8 cellular contexts compared by ENCODE assay signal in the genomic region with DNA sequence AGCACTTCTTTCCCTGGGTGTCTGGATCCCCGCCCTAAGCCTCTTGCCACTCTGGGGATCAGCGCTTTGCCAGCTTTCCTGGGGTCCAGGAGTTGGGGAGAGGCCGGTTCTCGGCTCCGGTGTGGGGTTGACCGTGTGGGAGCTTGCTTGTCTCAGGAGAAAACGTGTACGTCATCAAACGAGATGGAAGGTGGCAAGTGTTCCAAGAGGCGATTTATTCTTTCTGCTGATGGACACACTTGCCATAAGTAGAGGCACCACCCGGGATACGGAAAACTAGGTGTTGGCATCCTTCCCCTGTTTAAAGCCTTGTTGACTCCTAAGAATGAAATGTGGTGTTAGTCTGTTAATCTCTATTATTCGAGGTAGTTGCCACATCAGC. TPM values are rescaled to one million over a fixed set of nuclear protein-coding genes. Genes with fewer than 3 reads are reported as not detected.
DNase-seq lines count a peak whose midpoint lies in the region; ATAC-seq, FAIRE-seq and TF ChIP-seq lines count a peak whose summit lies in the region.

No MANE protein-coding gene starts in this region.

- WGBS in testis, 2 donors, result 0% methylated on average over 13 of the region's 13 CpGs

- H3K27me3 Mint-ChIP-seq in activated naive CD8-positive, alpha-beta T cell treated with anti-CD3 and anti-CD28 coated beads for 36 hours, result peaks cover 4% of the 10 kb centered on the region

- TF ChIP-seq POLR2A in testis (IDR thresholded peaks at IDR 0.05), result no peak

- H3K4me1 ChIP-seq in kidney (ENCODE audit: control insufficient read depth in 1 of 2, insufficient read depth in 1 of 2, low read depth in 1 of 2, low read length in 2 of 2), result peaks cover 5 to 7% of the 10 kb centered on the region in 2 donors
- H3K4me1 ChIP-seq in testis, result peaks cover 12% of the 10 kb centered on the region

- peak overlapping the region; percentile 77 to 96 for H3K9ac ChIP-seq in kidney (ENCODE audit: low read length in 2 of 2)

- H3K9me3 ChIP-seq in kidney (ENCODE audit: control insufficient read depth in 1 of 2, low read length in 2 of 2) (no peaks in the 10 kb centered on the region), testis (no peaks in the 10 kb centered on the region)

- peak overlapping the region; percentile 100 for H3K27ac Mint-ChIP-seq in activated naive CD8-positive, alpha-beta T cell treated with anti-CD3 and anti-CD28 coated beads for 36 hours

- H3K36me3 Mint-ChIP-seq in activated naive CD8-positive, alpha-beta T cell treated with anti-CD3 and anti-CD28 coated beads for 36 hours, result peaks cover 58% of the 10 kb centered on the region

- TF ChIP-seq CTCF in kidney (IDR thresholded peaks at IDR 0.05; ENCODE audit: borderline replicate concordance, extremely low read depth, insufficient read depth), result no peak
- no peak for TF ChIP-seq CTCF in testis (IDR thresholded peaks at IDR 0.05)

- ATAC-seq in HG02981 (IDR thresholded peaks at IDR 0.05; ENCODE audit: unreplicated experiment), result peak; percentile 9
- no peak for ATAC-seq in HG03378 (IDR thresholded peaks at IDR 0.05; ENCODE audit: unreplicated experiment)

- H3K4me1 Mint-ChIP-seq in activated naive CD8-positive, alpha-beta T cell treated with anti-CD3 and anti-CD28 coated beads for 36 hours, result peaks cover 38% of the 10 kb centered on the region

- peak overlapping the region; percentile 100 for H3K4me3 Mint-ChIP-seq in activated naive CD8-positive, alpha-beta T cell treated with anti-CD3 and anti-CD28 coated beads for 36 hours

- intact Hi-C loops in kidney (cut with DNase I), result no loop called here
- intact Hi-C loops in testis (cut with DNase I; ENCODE audit: low total_unique reads), result no loop called here

- FAIRE-seq in kidney (lab: Jason Lieb, UNC), result no peak

- no peaks in the 10 kb centered on the region for H3K27me3 ChIP-seq in testis

- H3K36me3 ChIP-seq in kidney (ENCODE audit: control insufficient read depth in 1 of 2, insufficient read depth in 2 of 2, low read length in 2 of 2), result peaks cover 16 to 21% of the 10 kb centered on the region in 2 donors
- H3K36me3 ChIP-seq in testis (ENCODE audit: low read depth, missing control alignments), result no peaks in the 10 kb centered on the region

- H3K27ac ChIP-seq in kidney (ENCODE audit: low read depth in 2 of 2, low read length in 2 of 2) (peak overlapping the region in 1 of 2 donors; percentile 93), testis (peak overlapping the region; percentile 94 to 95)

- peak overlapping the region; percentile 97 for H3K4me3 ChIP-seq in GM08714 (ENCODE audit: low read length)
- H3K4me3 ChIP-seq in kidney (ENCODE audit: low read length in 2 of 2), result peak overlapping the region; percentile 97 to 98
- H3K4me3 ChIP-seq in testis, result peak overlapping the region; percentile 86 to 88

- H3K9me3 Mint-ChIP-seq in activated naive CD8-positive, alpha-beta T cell treated with anti-CD3 and anti-CD28 coated beads for 36 hours, result no peaks in the 10 kb centered on the region

- no peak for DNase-seq in activated naive CD8-positive, alpha-beta T cell treated with anti-CD3 and anti-CD28 coated beads for 36 hours
- DNase-seq in kidney, result no peak
- no peak for DNase-seq in testis
- no peak for DNase-seq in stimulated activated CD4-positive, alpha-beta T cell treated with anti-CD3 and anti-CD28 coated beads, Interleukin-15, amount 100 ng/mL, for 24 hours
- no peak for DNase-seq in midbrain (lab: John Stamatoyannopoulos, UW)

RNA-seq across cellular contexts. Expression of gene ZWILCH, which starts 0.3 kb away (rescaled TPM):
- 10 to 100 TPM; 40.7 to 41.1 TPM for total RNA-seq in activated naive CD8-positive, alpha-beta T cell treated with anti-CD3 and anti-CD28 coated beads for 36 hours
- 9.0 TPM for total RNA-seq in kidney
- 3.0 TPM for polyA plus RNA-seq in kidney (ENCODE audit: insufficient read depth, low read depth, low replicate concordance)
- 10 to 100 TPM; 35.1 to 41.7 TPM for total RNA-seq in testis
- 77.5 TPM for polyA plus RNA-seq in testis (ENCODE audit: insufficient read depth, low read depth, low replicate concordance)

RNA-seq across cellular contexts. Expression of gene RPL4, which starts 0.8 kb away (rescaled TPM):
- 1,000 to 10,000 TPM; 4,670 to 4,826 TPM for total RNA-seq in activated naive CD8-positive, alpha-beta T cell treated with anti-CD3 and anti-CD28 coated beads for 36 hours
- 1,774 TPM for total RNA-seq in kidney
- 2,001 TPM for polyA plus RNA-seq in kidney (ENCODE audit: insufficient read depth, low read depth, low replicate concordance)
- total RNA-seq in testis, result 1,000 to 10,000 TPM in 1 of 2 donors, 100 to 1,000 TPM in 1; 957 to 1,935 TPM
- 1,584 TPM for polyA plus RNA-seq in testis (ENCODE audit: insufficient read depth, low read depth, low replicate concordance)

RNA-seq across cellular contexts. Expression of gene SNAPC5, which starts 7.9 kb away (rescaled TPM):
- total RNA-seq in activated naive CD8-positive, alpha-beta T cell treated with anti-CD3 and anti-CD28 coated beads for 36 hours, result 10 to 100 TPM; 43.3 to 49.1 TPM
- total RNA-seq in kidney, result 29.6 TPM
- polyA plus RNA-seq in kidney (ENCODE audit: insufficient read depth, low read depth, low replicate concordance), result 49.6 TPM
- 10 to 100 TPM; 30.7 to 45.4 TPM for total RNA-seq in testis
- polyA plus RNA-seq in testis (ENCODE audit: insufficient read depth, low read depth, low replicate concordance), result 73.9 TPM
